In the genomic region with DNA sequence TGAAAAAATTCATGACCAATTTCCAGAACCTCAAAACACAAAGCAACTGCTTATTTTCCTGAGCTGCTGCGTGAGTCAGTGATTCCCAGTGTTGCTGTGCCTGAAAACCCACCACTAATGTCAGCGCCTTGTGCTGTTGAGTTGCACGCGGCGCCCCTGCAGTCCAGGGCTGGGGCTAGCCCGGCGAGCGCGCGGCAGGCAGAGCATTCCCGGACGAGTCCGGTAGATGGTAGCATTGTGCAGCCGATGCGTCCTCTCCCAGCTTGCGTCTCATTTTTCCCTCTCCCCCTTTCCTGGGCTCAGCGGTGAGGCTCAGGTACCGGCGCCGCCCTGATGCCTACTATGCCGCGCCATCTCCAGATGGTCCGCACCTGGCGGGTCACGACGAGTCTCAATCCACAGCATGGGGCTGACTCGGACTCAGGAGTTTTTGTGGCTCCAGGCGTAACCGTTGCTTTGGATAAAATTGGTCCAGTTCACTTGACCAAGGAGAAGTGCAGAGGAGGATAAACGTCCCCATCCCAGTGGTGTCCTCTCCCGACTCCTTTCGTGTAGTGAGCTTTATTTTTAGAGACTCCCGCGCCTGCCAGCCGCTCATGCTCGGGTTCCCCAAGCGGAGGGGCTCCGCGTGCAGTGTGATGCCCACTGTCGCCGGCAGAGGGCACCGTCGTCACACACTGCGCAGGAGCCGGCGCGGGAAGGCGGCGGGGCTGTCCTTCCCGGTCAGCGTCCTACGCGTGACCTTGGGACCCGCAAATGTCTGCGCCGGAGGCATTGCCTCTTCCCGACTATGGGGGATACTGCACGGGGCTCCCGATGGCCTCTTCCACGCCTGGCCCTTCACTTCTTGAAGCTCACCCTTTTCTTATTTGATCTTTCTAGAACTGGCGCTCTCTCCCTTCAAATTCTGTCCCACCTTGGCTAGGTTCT, we compare ENCODE assay signal across 8 cellular contexts. TPM values are rescaled to one million over a fixed set of nuclear protein-coding genes. Genes with fewer than 3 reads are reported as not detected.
DNase-seq lines count a peak whose midpoint lies in the region; ATAC-seq and TF ChIP-seq lines count a peak whose summit lies in the region.

No MANE protein-coding gene starts in this region.

- H3K4me3 Mint-ChIP-seq in activated naive CD8-positive, alpha-beta T cell treated with anti-CD3 and anti-CD28 coated beads, Interleukin-2, amount 10 ng/mL, durations not matched to agents 7 days and 5 days: peak overlapping the region; percentile 86

- peak overlapping the region; percentile 64 for H3K27ac ChIP-seq in ovary
- H3K27ac ChIP-seq in thyroid gland: peak overlapping the region; percentile 26 to 67 (median 60)

- peak; percentile 96 for ATAC-seq in HG02571 (IDR thresholded peaks at IDR 0.05; ENCODE audit: unreplicated experiment)
- ATAC-seq in activated naive CD8-positive, alpha-beta T cell treated with anti-CD3 and anti-CD28 coated beads, Interleukin-2, amount 10 ng/mL, durations not matched to agents 7 days and 5 days (ENCODE audit: low read depth): peak; percentile 95
- ATAC-seq in Right ventricle myocardium superior (ENCODE audit: poor library complexity): peak; percentile 98

- TF ChIP-seq POLR2A in ovary (IDR thresholded peaks at IDR 0.05) (no peak), thyroid gland (IDR thresholded peaks at IDR 0.05) (no peak)

- DNase-seq in NAMALWA (ENCODE audit: low spot score) (peak; percentile 73), SKM-1 treated with dmso at 0.1 percent for 144 hours (lab: John Stamatoyannopoulos, UW; ENCODE audit: unreplicated experiment) (peak; percentile 68), Right ventricle myocardium superior (peak; percentile 90), ovary (peak; percentile 70 to 87 (median 80)), thyroid gland (peak; percentile 73 to 79)
- peak; percentile 86 for DNase-seq in activated naive CD8-positive, alpha-beta T cell treated with anti-CD3 and anti-CD28 coated beads, Interleukin-2, amount 10 ng/mL, durations not matched to agents 7 days and 5 days

- peaks cover 6% of the 10 kb centered on the region for H3K4me1 Mint-ChIP-seq in activated naive CD8-positive, alpha-beta T cell treated with anti-CD3 and anti-CD28 coated beads, Interleukin-2, amount 10 ng/mL, durations not matched to agents 7 days and 5 days

- no peaks in the 10 kb centered on the region for H3K36me3 Mint-ChIP-seq in activated naive CD8-positive, alpha-beta T cell treated with anti-CD3 and anti-CD28 coated beads, Interleukin-2, amount 10 ng/mL, durations not matched to agents 7 days and 5 days

- POLR2A ChIA-PET in activated naive CD8-positive, alpha-beta T cell treated with anti-CD3 and anti-CD28 coated beads, Interleukin-2, amount 10 ng/mL, durations not matched to agents 7 days and 5 days (lab: Charles Lee): no interaction called here

- no peak overlapping the region for H3K27ac Mint-ChIP-seq in activated naive CD8-positive, alpha-beta T cell treated with anti-CD3 and anti-CD28 coated beads, Interleukin-2, amount 10 ng/mL, durations not matched to agents 7 days and 5 days

- peak; percentile 77 to 88 (median 85) for TF ChIP-seq CTCF in ovary (IDR thresholded peaks at IDR 0.05)
- peak; percentile 82 to 92 (median 86) for TF ChIP-seq CTCF in thyroid gland (IDR thresholded peaks at IDR 0.05)

- H3K27me3 ChIP-seq in ovary: no peaks in the 10 kb centered on the region
- H3K27me3 ChIP-seq in thyroid gland: no peaks in the 10 kb centered on the region

- H3K36me3 ChIP-seq in ovary (no peaks in the 10 kb centered on the region), thyroid gland (no peaks in the 10 kb centered on the region)

- H3K4me3 ChIP-seq in GM08714 (ENCODE audit: low read length) (peak overlapping the region; percentile 60; the same call in 1 of the 2 replicates), ovary (peak overlapping the region; percentile 44), thyroid gland (replicated peaks in 1 of 3) (peak overlapping the region; percentile 21 to 49 (median 37))

- no peaks in the 10 kb centered on the region for H3K9me3 Mint-ChIP-seq in activated naive CD8-positive, alpha-beta T cell treated with anti-CD3 and anti-CD28 coated beads, Interleukin-2, amount 10 ng/mL, durations not matched to agents 7 days and 5 days

- peaks cover 20% of the 10 kb centered on the region for H3K27me3 Mint-ChIP-seq in activated naive CD8-positive, alpha-beta T cell treated with anti-CD3 and anti-CD28 coated beads, Interleukin-2, amount 10 ng/mL, durations not matched to agents 7 days and 5 days

- H3K9me3 ChIP-seq in ovary: no peaks in the 10 kb centered on the region
- H3K9me3 ChIP-seq in thyroid gland: no peaks in the 10 kb centered on the region

- H3K4me1 ChIP-seq in ovary (ENCODE audit: insufficient read depth) (no peaks in the 10 kb centered on the region), thyroid gland (peaks cover 4% of the 10 kb centered on the region in 2 donors)

- intact Hi-C loops in Right ventricle myocardium superior (cut with DNase I): loop anchor here (5.0 to 10.0 kb wide), 3 partner anchors 126 to 571 kb away; no protein-coding TSS in a partner anchor
- intact Hi-C loops in ovary (cut with DNase I): loop anchor here in 2 of 4 donors (5.0 to 10.0 kb wide), 2 partner anchors 119 to 126 kb away; no protein-coding TSS in a partner anchor
- intact Hi-C loops in thyroid gland (cut with DNase I): loop anchor here (10.0 kb wide), 1 partner anchor 261 kb away; no protein-coding TSS in a partner anchor

- TF ChIP-seq EP300 in ovary (IDR thresholded peaks at IDR 0.05): no peak

- 2% methylated on average over 58 to 61 of the region's 61 CpGs for WGBS in ovary, 3 donors
- 3 to 4% methylated on average over 38 to 49 of the region's 61 CpGs for WGBS in thyroid gland, 2 donors

RNA-seq across cellular contexts. Expression of a gene that starts 53.6 kb away (rescaled TPM):
- total RNA-seq in activated naive CD8-positive, alpha-beta T cell treated with anti-CD3 and anti-CD28 coated beads, Interleukin-2, amount 10 ng/mL, durations not matched to agents 7 days and 5 days: under 1 TPM in 1 of 2 experiments, not detected in 1; 0.28 TPM
- total RNA-seq in Right ventricle myocardium superior: 769 TPM
- total RNA-seq in ovary: 100 to 1,000 TPM in 6 of 7 donors, 10 to 100 TPM in 1; 96.8 to 955 (median 353) TPM
- polyA plus RNA-seq in ovary: 1,000 to 10,000 TPM in 1 of 2 donors, 100 to 1,000 TPM in 1; 686 to 4,468 TPM
- total RNA-seq in thyroid gland: 1,000 to 10,000 TPM in 3 of 4 donors, 100 to 1,000 TPM in 1; 660 to 2,581 (median 1,387) TPM

Comparison
In these comparisons a context has a peak if more than half of its experiments do, and no peak if none do; other contexts are left out.
1. Peak in every context shown above with its lines: DNase-seq, ATAC-seq, H3K4me3 ChIP-seq and H3K27ac ChIP-seq.
2. RNA of a gene that starts 53.6 kb away (total RNA-seq): 660 to 2,581 TPM in thyroid gland, 769 TPM in Right ventricle myocardium superior (single experiment) and 96.8 to 955 TPM in ovary; 0.28 TPM in activated naive CD8-positive, alpha-beta T cell treated with anti-CD3 and anti-CD28 coated beads, Interleukin-2, amount 10 ng/mL, durations not matched to agents 7 days and 5 days; every median in the first group is over 10 times any median in the second.